8 cellular contexts compared by ENCODE assay signal in genomic region chr17:78315355-78316114, GRCh38. TPM values are rescaled to one million over a fixed set of nuclear protein-coding genes. Genes with fewer than 3 reads are reported as not detected.
DNase-seq lines count a peak whose midpoint lies in the region; ATAC-seq, FAIRE-seq and TF ChIP-seq lines count a peak whose summit lies in the region.

No MANE protein-coding gene starts in this region.

- no peaks in the 10 kb centered on the region for H3K79me2 ChIP-seq in astrocyte (ENCODE audit: insufficient read depth, low read length)

- peaks cover 23% of the 10 kb centered on the region for H3K4me1 Mint-ChIP-seq in astrocyte (ENCODE audit: low read depth, unreplicated experiment)

- H4K20me1 ChIP-seq in astrocyte (ENCODE audit: insufficient read depth, low read length): no peaks in the 10 kb centered on the region

- no peaks in the 10 kb centered on the region for H3K9me3 ChIP-seq in astrocyte (ENCODE audit: insufficient read depth, low read depth, low read length)

- no peaks in the 10 kb centered on the region for H3K36me3 Mint-ChIP-seq in astrocyte (ENCODE audit: low read depth, unreplicated experiment)

- no peak overlapping the region for H3K4me3 Mint-ChIP-seq in astrocyte (ENCODE audit: unreplicated experiment)

- H3K9me3 Mint-ChIP-seq in astrocyte (ENCODE audit: unreplicated experiment): peaks cover 2% of the 10 kb centered on the region

- peak overlapping the region; percentile 93 for H3K27ac Mint-ChIP-seq in astrocyte (ENCODE audit: unreplicated experiment)

- H3K4me3 ChIP-seq in astrocyte (ENCODE audit: insufficient read depth, low read depth, low read length): no peak overlapping the region

- no peaks in the 10 kb centered on the region for H3K36me3 ChIP-seq in astrocyte (ENCODE audit: insufficient read depth, low read length)

- H3K27ac ChIP-seq in astrocyte (ENCODE audit: low read depth, low read length): peak overlapping the region; percentile 90

- H3K4me1 ChIP-seq in astrocyte (ENCODE audit: insufficient read depth, low read length): peaks cover 37% of the 10 kb centered on the region

- peak overlapping the region; percentile 83 for H3K4me2 ChIP-seq in astrocyte (ENCODE audit: low read length)

- in situ Hi-C loops in GM13976 (cut with MboI; ENCODE audit: low sequenced_read_pairs, unreplicated experiment): no loop called here

- FAIRE-seq in astrocyte (lab: Jason Lieb, UNC): no peak

- peaks cover 18% of the 10 kb centered on the region for H3K27me3 Mint-ChIP-seq in astrocyte (ENCODE audit: low read depth, unreplicated experiment)

- H3K9ac ChIP-seq in astrocyte (ENCODE audit: low read length): peak overlapping the region; percentile 81

- DNase-seq in GM13976 (ENCODE audit: low spot score): peak; percentile 78
- peak; percentile 42 to 72 for DNase-seq in SW 1271 (lab: John Stamatoyannopoulos, UW)
- DNase-seq in astrocyte (ENCODE audit: low read depth): peak; percentile 84
- DNase-seq in iPS-NIHi11 (ENCODE audit: low spot score): peak; percentile 36
- DNase-seq in stimulated activated CD4-positive, alpha-beta T cell treated with anti-CD3 and anti-CD28 coated beads, Interleukin-15, amount 100 ng/mL, for 48 hours (ENCODE audit: low read depth in 2 of 2): peak; percentile 40 to 46
- DNase-seq in NCI-H2029 (lab: John Stamatoyannopoulos, UW): no peak
- DNase-seq in NCI-H1048 (lab: John Stamatoyannopoulos, UW): no peak

- no peaks in the 10 kb centered on the region for H3K27me3 ChIP-seq in astrocyte (ENCODE audit: insufficient read depth, low read length)

- H2AFZ ChIP-seq in astrocyte (ENCODE audit: low read depth, low read length): peak overlapping the region; percentile 76

- TF ChIP-seq CTCF in GM13976 (IDR thresholded peaks at IDR 0.05; ENCODE audit: borderline replicate concordance, control extremely low read depth, extremely low read depth, insufficient read depth, missing control alignments) (no peak), astrocyte (IDR thresholded peaks at IDR 0.05; ENCODE audit: insufficient read depth, low read depth, low read length) (no peak)

- no peak for ATAC-seq in GM21367 (IDR thresholded peaks at IDR 0.05; ENCODE audit: unreplicated experiment)

RNA-seq across cellular contexts. Expression of gene SOCS3, which starts 44.3 kb away (rescaled TPM):
- 13.4 and 16.7 TPM in 2 replicates for total RNA-seq in astrocyte

Comparison
In these comparisons a context has a peak if more than half of its experiments do, and no peak if none do; other contexts are left out.
1. DNase-seq: peak in GM13976 (single experiment), SW 1271 (2 of 2), astrocyte (single experiment), iPS-NIHi11 (single experiment) and stimulated activated CD4-positive, alpha-beta T cell treated with anti-CD3 and anti-CD28 coated beads, Interleukin-15, amount 100 ng/mL, for 48 hours (2 of 2); none in NCI-H2029 (single experiment) and NCI-H1048 (single experiment).